In the genomic region with DNA sequence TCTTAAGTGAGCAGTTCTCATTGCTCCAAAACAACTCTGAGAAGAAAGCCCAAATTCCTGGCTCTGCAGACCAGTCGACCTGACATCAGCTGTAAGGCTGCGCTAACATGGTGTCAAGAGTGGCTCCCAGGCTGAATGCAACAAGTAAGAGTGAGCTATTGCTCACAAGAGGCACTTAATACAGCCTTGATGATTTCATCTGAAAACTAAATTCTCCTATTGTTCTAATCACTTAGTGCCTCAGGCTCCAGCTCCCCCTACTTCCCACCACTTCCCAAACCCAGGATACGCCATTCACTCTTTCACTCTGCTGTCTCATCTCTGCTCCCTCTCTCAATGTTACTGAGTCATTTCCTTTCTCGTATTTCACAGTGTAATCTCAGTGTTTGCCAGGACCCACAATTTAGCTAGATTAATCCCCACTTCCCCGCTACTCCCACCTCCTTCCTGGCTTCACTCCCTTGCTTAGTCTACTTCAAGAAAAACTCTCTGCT, we compare ENCODE assay signal across 8 cellular contexts.
A peak's percentile ranks its signal among the peaks of the same experiment; 100 is the strongest.
DNase-seq lines count a peak whose midpoint lies in the region; ATAC-seq and TF ChIP-seq lines count a peak whose summit lies in the region.

No MANE protein-coding gene starts in this region.

- no peaks in the 10 kb centered on the region for H3K27me3 ChIP-seq in SJCRH30
- no peaks in the 10 kb centered on the region for H3K27me3 ChIP-seq in fibroblast of lung (ENCODE audit: control insufficient read depth, insufficient read depth, low read length)
- H3K27me3 ChIP-seq in trophoblast cell (ENCODE audit: insufficient read depth, low read length): no peaks in the 10 kb centered on the region

- no peaks in the 10 kb centered on the region for H4K20me1 ChIP-seq in fibroblast of lung (ENCODE audit: control insufficient read depth, extremely low read depth, insufficient read depth, low read length)

- H4K91ac ChIP-seq in trophoblast cell (ENCODE audit: low read depth, low read length): no peak overlapping the region

- no peak overlapping the region for H3K18ac ChIP-seq in trophoblast cell (ENCODE audit: low read length)

- H2BK120ac ChIP-seq in trophoblast cell (ENCODE audit: insufficient read depth, low read length, poor library complexity): peak overlapping the region; percentile 29

- H3K9ac ChIP-seq in fibroblast of lung (ENCODE audit: insufficient read depth, low read length): peak overlapping the region; percentile 64
- no peak overlapping the region for H3K9ac ChIP-seq in trophoblast cell (ENCODE audit: low read length)

- H2AFZ ChIP-seq in fibroblast of lung (ENCODE audit: low read length) (no peak overlapping the region), trophoblast cell (ENCODE audit: insufficient read depth, low read length, poor library complexity) (no peak overlapping the region)

- H4K12ac ChIP-seq in trophoblast cell (ENCODE audit: low read depth, low read length): no peak overlapping the region

- H3K4me1 ChIP-seq in SJCRH30 (peaks cover 44% of the 10 kb centered on the region), fibroblast of lung (ENCODE audit: control insufficient read depth, extremely low read depth, insufficient read depth, low read length) (peaks cover 63% of the 10 kb centered on the region), trophoblast cell (ENCODE audit: control insufficient read depth in 1 of 2, insufficient read depth in 2 of 2, low read length in 2 of 2) (peaks cover 30 to 38% of the 10 kb centered on the region in 2 experiments)

- no peak overlapping the region for H3K4ac ChIP-seq in trophoblast cell (ENCODE audit: low read depth, low read length)

- H3K4me3 ChIP-seq in SJCRH30 (peak overlapping the region; percentile 11; the same call in 1 of the 2 replicates), fibroblast of lung (replicated peaks in 1 of 4; ENCODE audit: control extremely low read depth in 1 of 4, insufficient read depth in 1 of 4, low read depth in 3 of 4, low read length in 4 of 4) (peak overlapping the region; percentile 3 to 30 (median 23)), trophoblast cell (ENCODE audit: low read depth, low read length) (no peak overlapping the region)

- peaks cover 12% of the 10 kb centered on the region for H3K79me1 ChIP-seq in trophoblast cell (ENCODE audit: low read length)

- H3K9me3 ChIP-seq in SJCRH30 (replicated peaks) (no peaks in the 10 kb centered on the region), fibroblast of lung (ENCODE audit: control insufficient read depth, insufficient read depth, low read depth, low read length) (no peaks in the 10 kb centered on the region), trophoblast cell (ENCODE audit: insufficient read depth, low read depth, low read length) (no peaks in the 10 kb centered on the region)

- H3K36me3 ChIP-seq in SJCRH30 (peaks cover 5% of the 10 kb centered on the region), fibroblast of lung (ENCODE audit: control insufficient read depth, insufficient read depth, low read length) (no peaks in the 10 kb centered on the region), trophoblast cell (ENCODE audit: control insufficient read depth in 1 of 2, insufficient read depth in 2 of 2, low read length in 2 of 2) (peaks cover 2 to 7% of the 10 kb centered on the region in 2 experiments)

- peak overlapping the region; percentile 54 for H2BK5ac ChIP-seq in trophoblast cell (ENCODE audit: low read depth, low read length, poor library complexity)

- H3K14ac ChIP-seq in trophoblast cell (ENCODE audit: low read length): no peak overlapping the region

- H3K27ac ChIP-seq in SJCRH30 (peak overlapping the region; percentile 85), fibroblast of lung (ENCODE audit: insufficient read depth, low read length) (peak overlapping the region; percentile 100), trophoblast cell (ENCODE audit: low read depth, low read length) (peak overlapping the region; percentile 62)

- WGBS in trophoblast cell (ENCODE audit: extremely low coverage, insufficient coverage, insufficient read length): no CpG with 5 or more reads among the region's 5 CpGs

- DNase-seq in SJCRH30 (peak; percentile 81 to 95), fibroblast of lung (ENCODE audit: low read depth in 2 of 2) (peak; percentile 97 to 99), trophoblast cell (no peak), COLO668 (lab: John Stamatoyannopoulos, UW; ENCODE audit: unreplicated experiment) (no peak), RPMI8226 (no peak)
- DNase-seq in activated effector memory CD4-positive, alpha-beta T cell treated with anti-CD3 and anti-CD28 coated beads, Interleukin-2, amount 50 U/mL, for 16 hours: no peak

- TF ChIP-seq CTCF in fibroblast of lung (conservative IDR thresholded peaks at IDR 0.05 in 1 of 2, IDR thresholded peaks at IDR 0.05 in 1 of 2; ENCODE audit: low read depth in 1 of 2, low read length in 2 of 2): no peak

- peak overlapping the region; percentile 80 for H3K4me2 ChIP-seq in fibroblast of lung (ENCODE audit: extremely low read depth, insufficient read depth, low read length)
- peak overlapping the region; percentile 17 for H3K4me2 ChIP-seq in trophoblast cell (ENCODE audit: low read length)

- H2AK5ac ChIP-seq in trophoblast cell (ENCODE audit: low read length): no peak overlapping the region

- H2BK12ac ChIP-seq in trophoblast cell (ENCODE audit: low read length): no peak overlapping the region

- H4K8ac ChIP-seq in trophoblast cell (ENCODE audit: low read depth, low read length): no peak overlapping the region

- ATAC-seq in GM18498 (IDR thresholded peaks at IDR 0.05; ENCODE audit: unreplicated experiment) (peak; percentile 59), HG02938 (IDR thresholded peaks at IDR 0.05; ENCODE audit: unreplicated experiment) (peak; percentile 36)

- H3K79me2 ChIP-seq in fibroblast of lung (ENCODE audit: control insufficient read depth, insufficient read depth, low read length) (peaks cover 49% of the 10 kb centered on the region), trophoblast cell (ENCODE audit: control insufficient read depth, insufficient read depth, low read length, poor library complexity) (peaks cover 3% of the 10 kb centered on the region)

- no peak overlapping the region for H3K23ac ChIP-seq in trophoblast cell (ENCODE audit: low read length)

Comparison
In these comparisons a context has a peak if more than half of its experiments do, and no peak if none do; other contexts are left out.
1. DNase-seq: peak in SJCRH30 (2 of 2) and fibroblast of lung (2 of 2); none in trophoblast cell (0 of 2), activated effector memory CD4-positive, alpha-beta T cell treated with anti-CD3 and anti-CD28 coated beads, Interleukin-2, amount 50 U/mL, for 16 hours (single experiment), COLO668 (single experiment) and RPMI8226 (single experiment).
2. Peak in every context shown above with its lines, with median percentiles within 50 percentile points of each other: H3K27ac ChIP-seq.